In the genomic region with DNA sequence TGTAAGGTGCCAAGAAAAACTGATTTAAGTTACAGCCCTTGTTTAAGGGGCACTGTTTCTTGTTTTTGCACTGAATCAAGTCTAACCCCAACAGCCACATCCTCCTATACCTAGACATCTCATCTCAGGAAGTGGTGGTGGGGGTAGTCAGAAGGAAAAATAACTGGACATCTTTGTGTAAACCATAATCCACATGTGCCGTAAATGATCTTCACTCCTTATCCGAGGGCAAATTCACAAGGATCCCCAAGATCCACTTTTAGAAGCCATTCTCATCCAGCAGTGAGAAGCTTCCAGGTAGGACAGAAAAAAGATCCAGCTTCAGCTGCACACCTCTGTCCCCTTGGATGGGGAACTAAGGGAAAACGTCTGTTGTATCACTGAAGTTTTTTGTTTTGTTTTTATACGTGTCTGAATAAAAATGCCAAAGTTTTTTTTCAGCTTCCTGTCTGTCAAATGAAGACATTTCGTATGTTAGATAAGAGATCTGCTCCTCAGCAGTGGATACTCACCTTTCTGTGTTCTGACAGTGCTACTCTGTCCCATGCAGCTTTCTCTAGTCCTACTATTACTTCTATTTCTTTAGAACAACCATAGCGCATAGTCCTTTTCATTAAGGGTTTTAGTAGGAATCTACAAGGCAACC, we compare ENCODE assay signal across 6 cellular contexts. TPM values are rescaled to one million over a fixed set of nuclear protein-coding genes. Genes with fewer than 3 reads are reported as not detected.
DNase-seq lines count a peak whose midpoint lies in the region; ATAC-seq and TF ChIP-seq lines count a peak whose summit lies in the region.

No MANE protein-coding gene starts in this region.

- TF ChIP-seq CTCF in heart left ventricle (IDR thresholded peaks at IDR 0.05) (no peak), foreskin fibroblast (IDR thresholded peaks at IDR 0.05; ENCODE audit: low read depth, low read length) (no peak), upper lobe of right lung (IDR thresholded peaks at IDR 0.05) (no peak)

- peaks cover 1 to 22% (median 18%) of the 10 kb centered on the region in 9 donors for H3K36me3 ChIP-seq in heart left ventricle
- peaks cover 15% of the 10 kb centered on the region for H3K36me3 ChIP-seq in upper lobe of right lung

- intact Hi-C loops in heart left ventricle (cut with DNase I) = loop anchor here in 4 of 10 donors (5.0 to 10.0 kb wide), 5 partner anchors 56 to 368 kb away; partner anchors contain the start of gene RPS26 (in 1 of the 4)
- intact Hi-C loops in Right ventricle myocardium superior (cut with DNase I) = no loop called here
- intact Hi-C loops in upper lobe of right lung (cut with DNase I) = no loop called here

- ATAC-seq in heart left ventricle (no peak), Right ventricle myocardium superior (ENCODE audit: poor library complexity) (no peak), upper lobe of right lung (no peak), HG02798 (IDR thresholded peaks at IDR 0.05; ENCODE audit: poor library complexity, unreplicated experiment) (no peak)

- DNase-seq in heart left ventricle = no peak
- DNase-seq in Right ventricle myocardium superior = no peak
- no peak for DNase-seq in foreskin fibroblast
- DNase-seq in upper lobe of right lung = no peak
- DNase-seq in NCI-H187 (lab: John Stamatoyannopoulos, UW) = no peak

- H3K27me3 ChIP-seq in heart left ventricle (no peaks in the 10 kb centered on the region), upper lobe of right lung (no peaks in the 10 kb centered on the region)

- H3K27ac ChIP-seq in heart left ventricle (peak overlapping the region; percentile 6 to 92 (median 84)), upper lobe of right lung (peak overlapping the region; percentile 88)

- H3K4me1 ChIP-seq in heart left ventricle (peaks cover 0 to 37% (median 22%) of the 10 kb centered on the region in 12 donors), upper lobe of right lung (peaks cover 21% of the 10 kb centered on the region)

- H3K9me3 ChIP-seq in heart left ventricle (no peaks in the 10 kb centered on the region), upper lobe of right lung (no peaks in the 10 kb centered on the region)

- TF ChIP-seq POLR2A in heart left ventricle (IDR thresholded peaks at IDR 0.05) = no peak

- peak overlapping the region in 10 of 12 donors; percentile 70 to 93 (median 86) for H3K4me3 ChIP-seq in heart left ventricle
- peak overlapping the region; percentile 79 to 90 for H3K4me3 ChIP-seq in foreskin fibroblast (ENCODE audit: low read depth in 1 of 2, low read length in 2 of 2)
- peak overlapping the region; percentile 83 for H3K4me3 ChIP-seq in upper lobe of right lung

- WGBS in heart left ventricle, 4 donors = 50 to 58% (median 57%) methylated on average over 6 of the region's 6 CpGs

RNA-seq across cellular contexts. Expression of gene PA2G4, which starts 1.2 kb away (rescaled TPM):
- total RNA-seq in heart left ventricle (100 to 1,000 TPM in 1 of 9 donors, 10 to 100 TPM in 8; 66.0 to 105 (median 72.4) TPM), Right ventricle myocardium superior (68.0 TPM), upper lobe of right lung (71.4 TPM)
- polyA plus RNA-seq in heart left ventricle = 100 to 1,000 TPM in 1 of 2 donors, 10 to 100 TPM in 1; 62.4 to 187 TPM

RNA-seq across cellular contexts. Expression of gene RPL41, which starts 13.2 kb away (rescaled TPM):
- total RNA-seq in heart left ventricle (1,000 to 10,000 TPM in 8 of 9 donors, 100 to 1,000 TPM in 1; 533 to 2,381 (median 1,999) TPM), Right ventricle myocardium superior (1,888 TPM), upper lobe of right lung (2,726 TPM)
- 1,000 to 10,000 TPM in 1 of 2 donors, 100 to 1,000 TPM in 1; 752 to 4,466 TPM for polyA plus RNA-seq in heart left ventricle

RNA-seq across cellular contexts. Expression of gene ZC3H10, which starts 14.9 kb away (rescaled TPM):
- total RNA-seq in heart left ventricle = 1 to 10 TPM; 2.7 to 6.4 (median 4.9) TPM
- polyA plus RNA-seq in heart left ventricle = 1 to 10 TPM; 3.5 to 3.9 TPM
- total RNA-seq in Right ventricle myocardium superior = 5.8 TPM
- 8.4 TPM for total RNA-seq in upper lobe of right lung

RNA-seq across cellular contexts. Expression of gene ERBB3, which starts 23.2 kb away (rescaled TPM):
- total RNA-seq in heart left ventricle (1 to 10 TPM in 8 of 9 donors, under 1 TPM in 1; 0.90 to 4.5 (median 1.8) TPM), Right ventricle myocardium superior (4.8 TPM), upper lobe of right lung (60.7 TPM)
- 1 to 10 TPM; 2.7 to 3.4 TPM for polyA plus RNA-seq in heart left ventricle

RNA-seq across cellular contexts. Expression of gene ESYT1, which starts 24.9 kb away (rescaled TPM):
- 10 to 100 TPM; 26.8 to 81.1 (median 43.4) TPM for total RNA-seq in heart left ventricle
- polyA plus RNA-seq in heart left ventricle = 10 to 100 TPM; 17.0 to 67.3 TPM
- total RNA-seq in Right ventricle myocardium superior = 27.0 TPM
- total RNA-seq in upper lobe of right lung = 101 TPM
